In genomic region chr10:13512564-13512963, GRCh38 we compare ENCODE assay signal across 27 cellular contexts.
"Had no signal": no experiment of that assay in that cellular context is flagged by ENCODE, and none has a peak within 500 bp of the region (broad histone marks: within the 10 kb centered on the region; RNA-seq: fewer than 3 reads in every experiment).

No MANE protein-coding gene starts in this region.

- ATAC-seq: activated CD4-positive, alpha-beta T cell treated with anti-CD3 and anti-CD28 coated beads for 36 hours; activated CD8-positive, alpha-beta memory T cell treated with anti-CD3 and anti-CD28 coated beads, Interleukin-2, amount 10 ng/mL, durations not matched to agents 7 days and 5 days; activated CD8-positive, alpha-beta T cell treated with anti-CD3 and anti-CD28 coated beads, Interleukin-2, amount 10 ng/mL, durations not matched to agents 7 days and 5 days; activated naive CD4-positive, alpha-beta T cell treated with anti-CD3 and anti-CD28 coated beads, Interleukin-2, amount 50 U/mL, for 72 hours; activated T-cell treated with anti-CD3 and anti-CD28 coated beads, Interleukin-2, amount 50 U/mL, for 72 hours; esophagus mucosa; heart left ventricle had no signal

- H3K27ac ChIP-seq: ascending aorta, breast epithelium, cardiac muscle cell, colonic mucosa, heart left ventricle had no signal

- DNase-seq: activated CD4-positive, alpha-beta memory T cell treated with anti-CD3 and anti-CD28 coated beads for 36 hours; activated CD4-positive, alpha-beta T cell treated with anti-CD3 and anti-CD28 coated beads for 36 hours; activated CD4-positive, alpha-beta T cell treated with anti-CD3 and anti-CD28 coated beads, Interleukin-2, amount 10 ng/mL, durations not matched to agents 24 days and 14 days; activated CD4-positive, CD25-positive, alpha-beta regulatory T cell; activated CD4-positive, CD25-positive, alpha-beta regulatory T cell treated with anti-CD3 and anti-CD28 coated beads, Interleukin-2, amount 50 U/mL, for 72 hours; activated CD8-positive, alpha-beta memory T cell treated with anti-CD3 and anti-CD28 coated beads, Interleukin-2, amount 10 ng/mL, durations not matched to agents 7 days and 5 days; activated CD8-positive, alpha-beta memory T cell treated with anti-CD3 and anti-CD28 coated beads, Interleukin-2, amount 50 U/mL, for 4 hours; activated CD8-positive, alpha-beta T cell treated with anti-CD3 and anti-CD28 coated beads, Interleukin-2, amount 10 ng/mL, durations not matched to agents 7 days and 5 days; activated gamma-delta T cell; activated naive CD4-positive, alpha-beta T cell; activated naive CD4-positive, alpha-beta T cell treated with anti-CD3 and anti-CD28 coated beads, Interleukin-2, amount 10 ng/mL, durations not matched to agents 7 days and 5 days; activated naive CD8-positive, alpha-beta T cell treated with anti-CD3 and anti-CD28 coated beads, Interleukin-2, amount 10 ng/mL, durations not matched to agents 7 days and 5 days; activated T-cell treated with anti-CD3 and anti-CD28 coated beads, Interleukin-2, amount 50 U/mL, for 1 hour; activated T-cell treated with anti-CD3 and anti-CD28 coated beads, Interleukin-2, amount 50 U/mL, for 72 hours; central memory CD4-positive, alpha-beta T cell; cerebellar nuclear complex; colonic mucosa; effector CD8-positive, alpha-beta T cell; endodermal cell; foreskin fibroblast; heart left ventricle; T-helper 2 cell had no signal

- H3K36me3 ChIP-seq: breast epithelium, cardiac muscle cell, colonic mucosa had no signal

- H3K4me1 ChIP-seq: ascending aorta, breast epithelium, colonic mucosa had no signal

- H3K4me3 ChIP-seq: ascending aorta, breast epithelium, cardiac muscle cell, colonic mucosa, heart left ventricle had no signal

- H3K27me3 ChIP-seq: ascending aorta, breast epithelium, cardiac muscle cell, colonic mucosa, heart left ventricle had no signal

- H3K9me3 ChIP-seq: ascending aorta, breast epithelium, colonic mucosa, heart left ventricle had no signal
